17 cellular contexts compared by ENCODE assay signal in genomic region chr6:121896771-121897170, GRCh38.
A peak's percentile ranks its signal among the peaks of the same experiment; 100 is the strongest.
DNase-seq lines count a peak whose midpoint lies in the region; ATAC-seq and TF ChIP-seq lines count a peak whose summit lies in the region.
"Had no signal": no experiment of that assay in that cellular context is flagged by ENCODE, and none has a peak within 500 bp of the region (broad histone marks: within the 10 kb centered on the region; RNA-seq: fewer than 3 reads in every experiment).

No MANE protein-coding gene starts in this region.

- peak overlapping the region; percentile 76 for H3K4me2 ChIP-seq in neural progenitor cell
- H3K4me2 ChIP-seq: BLaER1 had no signal

- H3K36me3 ChIP-seq in adipocyte (ENCODE audit: control insufficient read depth, insufficient read depth, low read length, severe bottlenecking), result no peaks in the 10 kb centered on the region
- H3K36me3 ChIP-seq in neural progenitor cell, result no peaks in the 10 kb centered on the region
- H3K36me3 ChIP-seq: BLaER1 had no signal

- no peaks in the 10 kb centered on the region for H4K20me1 ChIP-seq in neural progenitor cell (ENCODE audit: low read depth)
- H4K20me1 ChIP-seq: BLaER1 had no signal

- no peak overlapping the region for H2AFZ ChIP-seq in neural progenitor cell (replicated peaks)

- TF ChIP-seq CTCF in HFFc6 (IDR thresholded peaks at IDR 0.05) (no peak), epithelial cell of esophagus (IDR thresholded peaks at IDR 0.05; ENCODE audit: insufficient read depth, low read depth, low read length, missing control alignments) (no peak), neural progenitor cell (IDR thresholded peaks at IDR 0.05) (no peak)

- H3K79me2 ChIP-seq in neural progenitor cell (ENCODE audit: low read depth), result no peaks in the 10 kb centered on the region

- H3K36me3 Mint-ChIP-seq in HFFc6 (ENCODE audit: low read depth), result no peaks in the 10 kb centered on the region
- H3K36me3 Mint-ChIP-seq in neural progenitor cell, result peaks cover 2% of the 10 kb centered on the region
- H3K36me3 Mint-ChIP-seq: CD8-positive, alpha-beta memory T cell had no signal

- H3K4me1 Mint-ChIP-seq in HFFc6 (ENCODE audit: low read depth) (peaks cover 30% of the 10 kb centered on the region), neural progenitor cell (peaks cover 14% of the 10 kb centered on the region)
- H3K4me1 Mint-ChIP-seq: CD8-positive, alpha-beta memory T cell had no signal

- no peaks in the 10 kb centered on the region for H3K27me3 ChIP-seq in adipocyte (replicated peaks; ENCODE audit: control insufficient read depth, insufficient read depth, low read length)
- no peaks in the 10 kb centered on the region for H3K27me3 ChIP-seq in neural progenitor cell
- H3K27me3 ChIP-seq: BLaER1 had no signal

- H3K9me3 Mint-ChIP-seq in HFFc6, result no peaks in the 10 kb centered on the region
- H3K9me3 Mint-ChIP-seq in neural progenitor cell, result peaks cover 4% of the 10 kb centered on the region

- H3K9me3 ChIP-seq in adipocyte (ENCODE audit: control insufficient read depth, low read length), result no peaks in the 10 kb centered on the region
- H3K9me3 ChIP-seq in neural progenitor cell (ENCODE audit: low read depth), result no peaks in the 10 kb centered on the region
- H3K9me3 ChIP-seq: BLaER1 had no signal

- ATAC-seq in GM18511 (IDR thresholded peaks at IDR 0.05; ENCODE audit: unreplicated experiment), result no peak
- no peak for ATAC-seq in stimulated activated naive CD8-positive, alpha-beta T cell treated with anti-CD3 and anti-CD28 coated beads, Interleukin-15, Interleukin-2, amounts not matched to agents 100 U/mL and 50 U/mL, for 24 hours
- ATAC-seq: HCT116 had no signal

- H3K4me1 ChIP-seq in adipocyte (ENCODE audit: control insufficient read depth, insufficient read depth, low read length) (peaks cover 8% of the 10 kb centered on the region), neural progenitor cell (peaks cover 51% of the 10 kb centered on the region)
- H3K4me1 ChIP-seq: BLaER1 had no signal

- H3K27me3 Mint-ChIP-seq in HFFc6 (ENCODE audit: insufficient read depth), result no peaks in the 10 kb centered on the region
- peaks cover 2% of the 10 kb centered on the region for H3K27me3 Mint-ChIP-seq in neural progenitor cell (ENCODE audit: insufficient read depth, low read depth)
- H3K27me3 Mint-ChIP-seq: CD8-positive, alpha-beta memory T cell had no signal

- H3K4me3 ChIP-seq in adipocyte (ENCODE audit: low read length) (no peak overlapping the region), epithelial cell of esophagus (ENCODE audit: low read length) (no peak overlapping the region), neural progenitor cell (no peak overlapping the region)
- H3K4me3 ChIP-seq: BLaER1 had no signal

- H3K9ac ChIP-seq in adipocyte (ENCODE audit: low read length) (no peak overlapping the region), neural progenitor cell (no peak overlapping the region)
- H3K9ac ChIP-seq: BLaER1 had no signal

- peak overlapping the region; percentile 98 for H3K27ac ChIP-seq in neural progenitor cell
- H3K27ac ChIP-seq: BLaER1 had no signal

- H3K4me3 Mint-ChIP-seq in HFFc6 (peak overlapping the region; percentile 39), neural progenitor cell (no peak overlapping the region)
- H3K4me3 Mint-ChIP-seq: CD8-positive, alpha-beta memory T cell had no signal

- H3K27ac Mint-ChIP-seq in HFFc6, result no peak overlapping the region
- no peak overlapping the region for H3K27ac Mint-ChIP-seq in neural progenitor cell
- H3K27ac Mint-ChIP-seq: CD8-positive, alpha-beta memory T cell had no signal

- DNase-seq in HFFc6 (no peak), adipocyte (ENCODE audit: low read depth) (peak; percentile 32), epithelial cell of esophagus (ENCODE audit: low read depth) (peak; percentile 79), neural progenitor cell (ENCODE audit: low spot score) (no peak), NCI-H2171 treated with DMSO at 0.1 percent for 48 hours (lab: John Stamatoyannopoulos, UW) (no peak)
- DNase-seq in stimulated activated naive CD8-positive, alpha-beta T cell treated with anti-CD3 and anti-CD28 coated beads, Interleukin-15, Interleukin-2, amounts not matched to agents 100 U/mL and 50 U/mL, for 24 hours, result no peak
- DNase-seq: CD8-positive, alpha-beta memory T cell; DMS79; KBM-7; NCI-H146; NCI-H2081; NCI-H2227 treated with DMSO at 0.1 percent for 48 hours; NCI-H524; SIG-M5 had no signal

- H3F3A ChIP-seq in neural progenitor cell (ENCODE audit: low read depth), result peaks cover 43% of the 10 kb centered on the region

Comparison
In these comparisons a context has a peak if more than half of its experiments do, and no peak if none do; other contexts are left out.
1. DNase-seq: peak in adipocyte (single experiment) and epithelial cell of esophagus (single experiment); none in HFFc6 (single experiment), neural progenitor cell (single experiment), NCI-H2171 treated with DMSO at 0.1 percent for 48 hours (single experiment) and stimulated activated naive CD8-positive, alpha-beta T cell treated with anti-CD3 and anti-CD28 coated beads, Interleukin-15, Interleukin-2, amounts not matched to agents 100 U/mL and 50 U/mL, for 24 hours (single experiment).